ENCODE assay signal across 8 cellular contexts in the genomic region with DNA sequence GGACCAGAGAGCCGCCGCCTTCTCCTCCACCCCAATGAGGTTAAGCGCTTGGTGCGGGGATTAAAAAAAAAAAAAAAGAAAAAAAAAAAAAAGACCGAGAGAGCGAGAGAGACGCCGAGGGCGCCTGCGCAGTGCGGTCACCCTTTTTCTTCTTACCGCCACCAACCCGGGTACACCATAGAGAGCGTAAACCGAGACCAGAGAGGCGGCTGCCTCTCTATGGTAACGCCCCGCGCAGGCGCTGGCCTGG. TPM values are rescaled to one million over a fixed set of nuclear protein-coding genes. Genes with fewer than 3 reads are reported as not detected.
DNase-seq lines count a peak whose midpoint lies in the region; ATAC-seq, FAIRE-seq and TF ChIP-seq lines count a peak whose summit lies in the region.

A gene (minus strand): TSS at position 61 of the 250 bp plus-strand sequence. CDS start 43,567 bp downstream, outside the sequence.

- DNase-seq in AML-193 (lab: John Stamatoyannopoulos, UW) (peak; percentile 96), GM19239 (ENCODE audit: insufficient read length, low spot score) (peak; percentile 82), NCI-H748 treated with DMSO at 0.1 percent for 48 hours (lab: John Stamatoyannopoulos, UW) (peak; percentile 80), dermis microvascular lymphatic vessel endothelial cell (ENCODE audit: low read depth in 2 of 2) (peak; percentile 96 to 98), HepG2 (ENCODE audit: low spot score) (peak; percentile 98)
- peak; percentile 93 to 96 for DNase-seq in activated CD4-positive, alpha-beta T cell treated with anti-CD3 and anti-CD28 coated beads, Interleukin-2, amount 50 U/mL, for 4 hours
- peak; percentile 89 to 96 for DNase-seq in stimulated activated CD4-positive, alpha-beta T cell treated with anti-CD3 and anti-CD28 coated beads, Interleukin-4, amount 100 ng/mL, for 4 hours

- in situ Hi-C loops in HepG2 (cut with HindIII; ENCODE audit: extremely low pct_ligation_motif_present, low pct_unique_long_range_greater_than_20kb), result loop anchor here (5.0 kb wide), 1 partner anchor 117 kb away; a partner anchor contains a TSS

- FAIRE-seq in GM19239 (lab: Jason Lieb, UNC) (peak; percentile 89), HepG2 (lab: Jason Lieb, UNC) (peak; percentile 85)

- no TSS peak for BruUV-seq in HepG2 (replicated peaks; lab: Mats Ljungman, UMichigan)

- H3K27me3 ChIP-seq in HepG2 (ENCODE audit: control insufficient read depth in 1 of 2, insufficient read depth in 2 of 2, low read length in 2 of 2), result no peaks in the 10 kb centered on the region; a peak in 2 of 5 replicates

- peak within 1 kb of the TSS; percentile 95 for H2AFZ ChIP-seq in HepG2 (ENCODE audit: low read length)

- peaks cover 8% of the 10 kb centered on the region; the same call in 1 of the 2 replicates for H4K20me1 ChIP-seq in HepG2 (ENCODE audit: insufficient read depth, low read length)

- H3K79me2 ChIP-seq in HepG2 (ENCODE audit: insufficient read depth, low read length), result peaks cover 66% of the 10 kb centered on the region

- TF ChIP-seq CTCF in HepG2 (CRISPR knock-in tag; IDR thresholded peaks at IDR 0.05), result no peak; the same call in 1 of the 2 replicates

- peak within 1 kb of the TSS; percentile 99 for H3K9ac ChIP-seq in HepG2 (ENCODE audit: insufficient read depth, low read depth, low read length)

- H3K4me1 ChIP-seq in HepG2 (ENCODE audit: insufficient read depth, low read length), result peaks cover 58% of the 10 kb centered on the region

- intact Hi-C loops in HepG2 (cut with micrococcal nuclease; ENCODE audit: unreplicated experiment), result loop anchor here (1.0 to 5.0 kb wide), 5 partner anchors 17 to 119 kb away; a partner anchor contains a TSS

- peak; percentile 92 for ATAC-seq in HG03439 (IDR thresholded peaks at IDR 0.05; ENCODE audit: unreplicated experiment)
- ATAC-seq in HepG2, result peak; percentile 96

- 0 out of 4 replicates have a peak, but pooled peaks of 1 of the 2 experiments have one; percentile 14 for TF ChIP-seq EP300 in HepG2 (IDR thresholded peaks at IDR 0.05; ENCODE audit: low read depth in 2 of 2, low read length in 2 of 2)
- no peak for TF ChIP-seq EP300 in HepG2 (CRISPR knock-in tag; IDR thresholded peaks at IDR 0.05; ENCODE audit: borderline replicate concordance)

- peak within 1 kb of the TSS; percentile 92 for H3K4me2 ChIP-seq in HepG2 (ENCODE audit: low read depth, low read length)

- CTCF ChIA-PET in HepG2 (lab: Yijun Ruan, JAX; ENCODE audit: low intra/inter-chr PET ratio, low total read pairs), result no interaction called here

- H3K27ac ChIP-seq in HepG2 (ENCODE audit: extremely low read length, insufficient read depth, low read length), result peak within 1 kb of the TSS; percentile 99

- H3K9me3 ChIP-seq in HepG2 (ENCODE audit: low read length), result no peaks in the 10 kb centered on the region

- H3K36me3 ChIP-seq in HepG2 (replicated peaks in 1 of 2; ENCODE audit: control insufficient read depth in 1 of 2, insufficient read depth in 2 of 2, low read length in 2 of 2), result no peaks in the 10 kb centered on the region

- POLR2A ChIA-PET in HepG2 (lab: Yijun Ruan, JAX), result interaction anchor here (0.9 to 4.4 kb wide), 32 partner anchors 9 to 1971 kb away, joined by 3 to 119 read pairs (median 5); a partner anchor contains a TSS

- WGBS in HepG2 (ENCODE audit: low lambda C conversion rate), result under 1% methylated on average over 20 of the region's 20 CpGs

- H3K4me3 ChIP-seq in HepG2 (replicated peaks in 1 of 3; ENCODE audit: insufficient read depth in 1 of 3, low read depth in 2 of 3, low read length in 3 of 3), result peak within 1 kb of the TSS; percentile 84 to 96 (median 95)

- no peak for TF ChIP-seq POLR2A in HepG2 (IDR thresholded peaks at IDR 0.05; ENCODE audit: insufficient read depth in 1 of 2, low read depth in 2 of 2, low read length in 2 of 2)

- TF ChIP-seq RAD21 in HepG2 (CRISPR knock-in tag; IDR thresholded peaks at IDR 0.05), result no peak

TF ChIP-seq in HepG2, 621 proteins besides CTCF, POLR2A, EP300 and RAD21 (continues in another document):
- TF ChIP-seq MEIS2 (CRISPR knock-in tag; IDR thresholded peaks at IDR 0.05) (no peak), RFXANK (CRISPR knock-in tag; IDR thresholded peaks at IDR 0.05) (no peak), YY1 (IDR thresholded peaks at IDR 0.05; ENCODE audit: insufficient read depth, insufficient replicate concordance, low read depth, low read length) (peak; percentile 56), SRY (CRISPR knock-in tag; IDR thresholded peaks at IDR 0.05) (no peak), STAG1 (CRISPR knock-in tag; IDR thresholded peaks at IDR 0.05) (no peak; the same call in 1 of the 2 replicates), TCF7L2 (IDR thresholded peaks at IDR 0.05; ENCODE audit: low read depth, low read length) (no peak)
- TF ChIP-seq, protein P1, sequence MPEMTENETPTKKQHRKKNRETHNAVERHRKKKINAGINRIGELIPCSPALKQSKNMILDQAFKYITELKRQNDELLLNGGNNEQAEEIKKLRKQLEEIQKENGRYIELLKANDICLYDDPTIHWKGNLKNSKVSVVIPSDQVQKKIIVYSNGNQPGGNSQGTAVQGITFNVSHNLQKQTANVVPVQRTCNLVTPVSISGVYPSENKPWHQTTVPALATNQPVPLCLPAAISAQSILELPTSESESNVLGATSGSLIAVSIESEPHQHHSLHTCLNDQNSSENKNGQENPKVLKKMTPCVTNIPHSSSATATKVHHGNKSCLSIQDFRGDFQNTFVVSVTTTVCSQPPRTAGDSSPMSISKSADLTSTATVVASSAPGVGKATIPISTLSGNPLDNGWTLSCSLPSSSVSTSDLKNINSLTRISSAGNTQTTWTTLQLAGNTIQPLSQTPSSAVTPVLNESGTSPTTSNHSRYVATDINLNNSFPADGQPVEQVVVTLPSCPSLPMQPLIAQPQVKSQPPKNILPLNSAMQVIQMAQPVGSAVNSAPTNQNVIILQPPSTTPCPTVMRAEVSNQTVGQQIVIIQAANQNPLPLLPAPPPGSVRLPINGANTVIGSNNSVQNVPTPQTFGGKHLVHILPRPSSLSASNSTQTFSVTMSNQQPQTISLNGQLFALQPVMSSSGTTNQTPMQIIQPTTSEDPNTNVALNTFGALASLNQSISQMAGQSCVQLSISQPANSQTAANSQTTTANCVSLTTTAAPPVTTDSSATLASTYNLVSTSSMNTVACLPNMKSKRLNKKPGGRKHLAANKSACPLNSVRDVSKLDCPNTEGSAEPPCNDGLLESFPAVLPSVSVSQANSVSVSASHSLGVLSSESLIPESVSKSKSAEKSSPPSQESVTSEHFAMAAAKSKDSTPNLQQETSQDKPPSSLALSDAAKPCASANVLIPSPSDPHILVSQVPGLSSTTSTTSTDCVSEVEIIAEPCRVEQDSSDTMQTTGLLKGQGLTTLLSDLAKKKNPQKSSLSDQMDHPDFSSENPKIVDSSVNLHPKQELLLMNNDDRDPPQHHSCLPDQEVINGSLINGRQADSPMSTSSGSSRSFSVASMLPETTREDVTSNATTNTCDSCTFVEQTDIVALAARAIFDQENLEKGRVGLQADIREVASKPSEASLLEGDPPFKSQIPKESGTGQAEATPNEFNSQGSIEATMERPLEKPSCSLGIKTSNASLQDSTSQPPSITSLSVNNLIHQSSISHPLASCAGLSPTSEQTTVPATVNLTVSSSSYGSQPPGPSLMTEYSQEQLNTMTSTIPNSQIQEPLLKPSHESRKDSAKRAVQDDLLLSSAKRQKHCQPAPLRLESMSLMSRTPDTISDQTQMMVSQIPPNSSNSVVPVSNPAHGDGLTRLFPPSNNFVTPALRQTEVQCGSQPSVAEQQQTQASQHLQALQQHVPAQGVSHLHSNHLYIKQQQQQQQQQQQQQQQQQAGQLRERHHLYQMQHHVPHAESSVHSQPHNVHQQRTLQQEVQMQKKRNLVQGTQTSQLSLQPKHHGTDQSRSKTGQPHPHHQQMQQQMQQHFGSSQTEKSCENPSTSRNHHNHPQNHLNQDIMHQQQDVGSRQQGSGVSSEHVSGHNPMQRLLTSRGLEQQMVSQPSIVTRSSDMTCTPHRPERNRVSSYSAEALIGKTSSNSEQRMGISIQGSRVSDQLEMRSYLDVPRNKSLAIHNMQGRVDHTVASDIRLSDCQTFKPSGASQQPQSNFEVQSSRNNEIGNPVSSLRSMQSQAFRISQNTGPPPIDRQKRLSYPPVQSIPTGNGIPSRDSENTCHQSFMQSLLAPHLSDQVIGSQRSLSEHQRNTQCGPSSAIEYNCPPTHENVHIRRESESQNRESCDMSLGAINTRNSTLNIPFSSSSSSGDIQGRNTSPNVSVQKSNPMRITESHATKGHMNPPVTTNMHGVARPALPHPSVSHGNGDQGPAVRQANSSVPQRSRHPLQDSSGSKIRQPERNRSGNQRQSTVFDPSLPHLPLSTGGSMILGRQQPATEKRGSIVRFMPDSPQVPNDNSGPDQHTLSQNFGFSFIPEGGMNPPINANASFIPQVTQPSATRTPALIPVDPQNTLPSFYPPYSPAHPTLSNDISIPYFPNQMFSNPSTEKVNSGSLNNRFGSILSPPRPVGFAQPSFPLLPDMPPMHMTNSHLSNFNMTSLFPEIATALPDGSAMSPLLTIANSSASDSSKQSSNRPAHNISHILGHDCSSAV (CRISPR knock-in tag; IDR thresholded peaks at IDR 0.05; ENCODE audit: borderline replicate concordance), result 0 out of 2 replicates have a peak, but pooled peaks have one; percentile 12

RNA-seq across cellular contexts. Expression of the gene that starts here (rescaled TPM):
- total RNA-seq in dermis microvascular lymphatic vessel endothelial cell (28.4 and 38.4 TPM in 2 replicates), HepG2 (2016; rRNA removed; fragmentation: Illumina TruSeq; extraction: Trizol) (47.9 and 63.6 TPM in 2 replicates)
- total RNA-seq in HepG2 (2016; cell fraction: cytosol; rRNA removed; fragmentation: Illumina TruSeq; extraction: Trizol; ENCODE audit: low read depth), result 24.7 and 26.3 TPM in 2 replicates
- 46.4 and 58.7 TPM in 2 replicates for total RNA-seq in HepG2 (2016; cell fraction: insoluble cytoplasmic fraction; rRNA removed; fragmentation: Illumina TruSeq; extraction: Trizol)
- 21.5 and 29.4 TPM in 2 replicates for total RNA-seq in HepG2 (2016; cell fraction: membrane; rRNA removed; fragmentation: Illumina TruSeq; extraction: Trizol)
- 111 and 117 TPM in 2 replicates for total RNA-seq in HepG2 (2016; cell fraction: nucleus; rRNA removed; fragmentation: Illumina TruSeq; extraction: Trizol)
- 9.4 and 11.7 TPM in 2 replicates for polyA plus RNA-seq in HepG2 (2011; rRNA removed)
- 4.0 and 4.5 TPM in 2 replicates for polyA plus RNA-seq in HepG2 (2011; cell fraction: cytosol; rRNA removed)
- polyA plus RNA-seq in HepG2 (2011; cell fraction: nucleus; rRNA removed), result 52.6 and 54.9 TPM in 2 replicates
- polyA plus RNA-seq in HepG2 (2012), result 33.3 and 40.1 TPM in 2 replicates
- polyA plus RNA-seq in HepG2 (2016; cell fraction: cytosol; fragmentation: Illumina TruSeq; extraction: Trizol; ENCODE audit: low read depth), result 0.78 and 1.2 TPM in 2 replicates
- 21.9 and 26.0 TPM in 2 replicates for polyA plus RNA-seq in HepG2 (2016; cell fraction: insoluble cytoplasmic fraction; fragmentation: Illumina TruSeq; extraction: Trizol; ENCODE audit: low read depth)
- polyA plus RNA-seq in HepG2 (2016; cell fraction: membrane; fragmentation: Illumina TruSeq; extraction: Trizol; ENCODE audit: low read depth), result 3.2 and 4.0 TPM in 2 replicates
- 56.7 and 58.9 TPM in 2 replicates for polyA plus RNA-seq in HepG2 (2016; cell fraction: nucleus; fragmentation: Illumina TruSeq; extraction: Trizol; ENCODE audit: insufficient read depth, low read depth)
- 22.8 and 49.1 TPM in 2 replicates for polyA minus RNA-seq in HepG2 (2011; rRNA and poly(A)+ RNA removed; ENCODE audit: low replicate concordance)
- 20.9 and 21.4 TPM in 2 replicates for polyA minus RNA-seq in HepG2 (2011; cell fraction: cytosol; rRNA and poly(A)+ RNA removed)
- 240 and 255 TPM in 2 replicates for polyA minus RNA-seq in HepG2 (2011; cell fraction: nucleus; rRNA and poly(A)+ RNA removed)

Comparison
In these comparisons a context has a peak if more than half of its experiments do, and no peak if none do; other contexts are left out.
1. Peak in every context shown above with its lines: DNase-seq, ATAC-seq, H3K4me3 ChIP-seq and H3K27ac ChIP-seq.